18 cellular contexts compared by ENCODE assay signal in the genomic region with DNA sequence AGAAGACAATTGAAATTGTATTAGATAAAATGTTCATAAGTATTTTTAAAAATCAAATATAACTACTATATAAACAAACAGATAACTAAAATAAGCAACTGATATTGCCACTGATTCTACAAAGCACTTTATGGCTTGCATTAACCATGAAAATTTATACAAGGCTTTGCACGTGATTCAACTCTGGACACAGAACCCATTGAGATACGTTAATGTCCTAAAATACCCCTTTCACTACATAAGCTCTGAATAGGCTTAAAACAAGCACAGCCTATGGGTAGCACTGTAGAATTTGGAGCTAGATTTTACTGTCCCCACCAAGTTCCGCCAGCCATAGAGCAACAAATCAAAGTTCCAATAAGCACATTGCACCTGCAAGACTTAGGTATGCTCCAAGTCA. TPM values are rescaled to one million over a fixed set of nuclear protein-coding genes. Genes with fewer than 3 reads are reported as not detected.
A peak's percentile ranks its signal among the peaks of the same experiment; 100 is the strongest.
DNase-seq lines count a peak whose midpoint lies in the region; ATAC-seq, FAIRE-seq and TF ChIP-seq lines count a peak whose summit lies in the region.
"Had no signal": no experiment of that assay in that cellular context is flagged by ENCODE, and none has a peak within 500 bp of the region (broad histone marks: within the 10 kb centered on the region; RNA-seq: fewer than 3 reads in every experiment).

No MANE protein-coding gene starts in this region.

- no peak for FAIRE-seq in D721Med (lab: Jason Lieb, UNC)
- FAIRE-seq: endothelial cell of umbilical vein, frontal cortex had no signal

- TF ChIP-seq CTCF in liver (IDR thresholded peaks at IDR 0.05; ENCODE audit: low read depth, low read length, missing input control) (no peak), right lobe of liver (IDR thresholded peaks at IDR 0.05) (no peak), thyroid gland (IDR thresholded peaks at IDR 0.05) (no peak), D721Med (IDR thresholded peaks at IDR 0.05; ENCODE audit: insufficient read depth, missing control alignments) (no peak)

- H3K4me1 ChIP-seq in liver (ENCODE audit: control insufficient read depth in 4 of 4, insufficient read depth in 4 of 4, low read length in 3 of 4): peaks cover 10 to 63% (median 40%) of the 10 kb centered on the region in 4 donors
- H3K4me1 ChIP-seq in right lobe of liver: peaks cover 0 to 51% (median 23%) of the 10 kb centered on the region in 4 donors
- peaks cover 31 to 50% of the 10 kb centered on the region in 2 donors for H3K4me1 ChIP-seq in thyroid gland

- POLR2A ChIA-PET in activated CD4-positive, alpha-beta memory T cell treated with anti-CD3 and anti-CD28 coated beads for 36 hours (lab: Charles Lee): interaction anchor here (0.6 to 5.1 kb wide), 2 partner anchors 14 to 17 kb away, joined by 3 to 26 read pairs; no protein-coding TSS in a partner anchor

- ATAC-seq in right lobe of liver: no peak
- no peak for ATAC-seq in memory B cell (ENCODE audit: low read depth)
- no peak for ATAC-seq in HG03097 (IDR thresholded peaks at IDR 0.05; ENCODE audit: low FRiP score, unreplicated experiment)
- ATAC-seq: stimulated activated naive CD8-positive, alpha-beta T cell treated with anti-CD3 and anti-CD28 coated beads, Interleukin-15, amount 100 ng/mL, for 72 hours had no signal

- intact Hi-C loops in right lobe of liver (cut with DNase I) (no loop called here), thyroid gland (cut with DNase I) (no loop called here)
- intact Hi-C loops in activated CD4-positive, alpha-beta memory T cell treated with anti-CD3 and anti-CD28 coated beads for 36 hours (cut with micrococcal nuclease): no loop called here

- H3K27me3 Mint-ChIP-seq in activated CD4-positive, alpha-beta memory T cell treated with anti-CD3 and anti-CD28 coated beads for 36 hours: no peaks in the 10 kb centered on the region
- no peaks in the 10 kb centered on the region for H3K27me3 Mint-ChIP-seq in memory B cell
- H3K27me3 Mint-ChIP-seq: activated CD4-positive, alpha-beta T cell treated with anti-CD3 and anti-CD28 coated beads, Interleukin-2, amount 10 ng/mL, durations not matched to agents 24 days and 14 days; stimulated activated naive CD8-positive, alpha-beta T cell treated with anti-CD3 and anti-CD28 coated beads, Interleukin-15, amount 100 ng/mL, for 72 hours had no signal

- H3K27me3 ChIP-seq in liver (ENCODE audit: control insufficient read depth in 4 of 4, insufficient read depth in 4 of 4, low read length in 3 of 4): no peaks in the 10 kb centered on the region
- no peaks in the 10 kb centered on the region for H3K27me3 ChIP-seq in right lobe of liver
- H3K27me3 ChIP-seq in thyroid gland: no peaks in the 10 kb centered on the region

- no peak for TF ChIP-seq RAD21 in liver (IDR thresholded peaks at IDR 0.05)

- no peak overlapping the region for H3K4me3 ChIP-seq in liver (ENCODE audit: low read depth in 1 of 3, low read length in 3 of 3)
- H3K4me3 ChIP-seq in right lobe of liver: no peak overlapping the region
- H3K4me3 ChIP-seq in thyroid gland (replicated peaks in 1 of 3): no peak overlapping the region

- H3K36me3 ChIP-seq in liver (ENCODE audit: control insufficient read depth in 4 of 4, insufficient read depth in 3 of 4, low read depth in 1 of 4, low read length in 3 of 4): no peaks in the 10 kb centered on the region
- H3K36me3 ChIP-seq in right lobe of liver: no peaks in the 10 kb centered on the region
- no peaks in the 10 kb centered on the region for H3K36me3 ChIP-seq in thyroid gland

- peaks cover 53% of the 10 kb centered on the region for H3K4me1 Mint-ChIP-seq in activated CD4-positive, alpha-beta memory T cell treated with anti-CD3 and anti-CD28 coated beads for 36 hours (ENCODE audit: low read depth)
- H3K4me1 Mint-ChIP-seq in memory B cell: peaks cover 47% of the 10 kb centered on the region

- DNase-seq in right lobe of liver (no peak), memory B cell (ENCODE audit: low spot score in 2 of 2) (no peak), thyroid gland (no peak), D721Med (ENCODE audit: insufficient read length, low spot score) (no peak)
- no peak for DNase-seq in activated CD4-positive, alpha-beta memory T cell treated with anti-CD3 and anti-CD28 coated beads for 36 hours
- no peak for DNase-seq in activated CD4-positive, alpha-beta T cell treated with anti-CD3 and anti-CD28 coated beads, Interleukin-2, amount 50 U/mL, for 48 hours
- DNase-seq: activated CD4-positive, alpha-beta T cell treated with anti-CD3 and anti-CD28 coated beads, Interleukin-2, amount 10 ng/mL, durations not matched to agents 24 days and 14 days; anterior cingulate cortex; DMS153; NCI-H146; NCI-H226; SHP77 treated with DMSO at 0.1 percent for 48 hours; stimulated activated naive CD8-positive, alpha-beta T cell treated with anti-CD3 and anti-CD28 coated beads, Interleukin-15, amount 100 ng/mL, for 72 hours had no signal

- WGBS in liver: 26% methylated on average over 3 of the region's 3 CpGs
- 16% methylated on average over 3 of the region's 3 CpGs for WGBS in right lobe of liver (ENCODE audit: insufficient coverage, low coverage, low lambda C conversion rate, missing lambda C conversion rate)
- WGBS in thyroid gland, 2 donors: 79 to 84% methylated on average over 3 of the region's 3 CpGs

- no peaks in the 10 kb centered on the region for H3K9me3 Mint-ChIP-seq in activated CD4-positive, alpha-beta memory T cell treated with anti-CD3 and anti-CD28 coated beads for 36 hours
- H3K9me3 Mint-ChIP-seq in memory B cell: no peaks in the 10 kb centered on the region
- H3K9me3 Mint-ChIP-seq: activated CD4-positive, alpha-beta T cell treated with anti-CD3 and anti-CD28 coated beads, Interleukin-2, amount 10 ng/mL, durations not matched to agents 24 days and 14 days; activated T-helper 2 cell treated with anti-CD3 and anti-CD28 coated beads, Interferon-gamma antibody, Interleukin-2, Interleukin-4, amounts not matched to agents 10 μg/mL and 5 μg/mL and 100 μg/mL, durations not matched to agents 14 hours and 24 hours and 36 hours; stimulated activated naive CD8-positive, alpha-beta T cell treated with anti-CD3 and anti-CD28 coated beads, Interleukin-15, amount 100 ng/mL, for 72 hours had no signal

- no peak overlapping the region for H3K9ac ChIP-seq in liver (ENCODE audit: low read depth in 1 of 2, low read length in 2 of 2)

- H3K4me3 Mint-ChIP-seq in activated CD4-positive, alpha-beta memory T cell treated with anti-CD3 and anti-CD28 coated beads for 36 hours: no peak overlapping the region
- no peak overlapping the region for H3K4me3 Mint-ChIP-seq in memory B cell

- CTCF ChIA-PET in activated CD4-positive, alpha-beta memory T cell treated with anti-CD3 and anti-CD28 coated beads for 36 hours (lab: Charles Lee): interaction anchor here (1.0 to 4.0 kb wide), 5 partner anchors 11 to 325 kb away, joined by 3 to 27 read pairs (median 11); no protein-coding TSS in a partner anchor

- H3K27ac Mint-ChIP-seq in activated CD4-positive, alpha-beta memory T cell treated with anti-CD3 and anti-CD28 coated beads for 36 hours: peak overlapping the region; percentile 18
- H3K27ac Mint-ChIP-seq in memory B cell: peak overlapping the region; percentile 88
- H3K27ac Mint-ChIP-seq: activated CD4-positive, alpha-beta T cell treated with anti-CD3 and anti-CD28 coated beads, Interleukin-2, amount 10 ng/mL, durations not matched to agents 24 days and 14 days; activated T-helper 2 cell treated with anti-CD3 and anti-CD28 coated beads, Interferon-gamma antibody, Interleukin-2, Interleukin-4, amounts not matched to agents 10 μg/mL and 5 μg/mL and 100 μg/mL, durations not matched to agents 14 hours and 24 hours and 36 hours; stimulated activated naive CD8-positive, alpha-beta T cell treated with anti-CD3 and anti-CD28 coated beads, Interleukin-15, amount 100 ng/mL, for 72 hours had no signal

- H3K36me3 Mint-ChIP-seq in activated CD4-positive, alpha-beta memory T cell treated with anti-CD3 and anti-CD28 coated beads for 36 hours: peaks cover 3% of the 10 kb centered on the region
- H3K36me3 Mint-ChIP-seq in memory B cell: peaks cover 4% of the 10 kb centered on the region

- no peak for TF ChIP-seq POLR2A in right lobe of liver (IDR thresholded peaks at IDR 0.05)
- no peak for TF ChIP-seq POLR2A in thyroid gland (IDR thresholded peaks at IDR 0.05)

- H3K9me3 ChIP-seq in liver (ENCODE audit: control insufficient read depth in 4 of 4, low read length in 3 of 4) (no peaks in the 10 kb centered on the region), right lobe of liver (no peaks in the 10 kb centered on the region), thyroid gland (no peaks in the 10 kb centered on the region)

- no peak overlapping the region for H3K27ac ChIP-seq in liver (ENCODE audit: low read depth in 1 of 2, low read length in 2 of 2)
- no peak overlapping the region for H3K27ac ChIP-seq in right lobe of liver
- H3K27ac ChIP-seq in thyroid gland: no peak overlapping the region

TF ChIP-seq in liver, 16 proteins besides CTCF, POLR2A, EP300 and RAD21:
- peak; percentile 20 to 26 for TF ChIP-seq HNF4A (conservative IDR thresholded peaks at IDR 0.05)
- no peak for TF ChIP-seq EGR1 (IDR thresholded peaks at IDR 0.05; ENCODE audit: low read depth in 2 of 2)
- TF ChIP-seq FOXA1 (IDR thresholded peaks at IDR 0.05): no peak
- no peak for TF ChIP-seq JUND (IDR thresholded peaks at IDR 0.05)
TF ChIP-seq in liver: peak in this region for 1.

RNA-seq across cellular contexts. Expression of a gene that starts 4.5 kb away (rescaled TPM):
- total RNA-seq in liver: 10 to 100 TPM; 13.1 to 23.1 TPM
- 10 to 100 TPM in 1 of 2 donors, 1 to 10 TPM in 1; 5.3 to 21.9 TPM for polyA plus RNA-seq in liver
- 10 to 100 TPM; 16.9 to 36.8 (median 24.3) TPM for total RNA-seq in right lobe of liver
- total RNA-seq in activated CD4-positive, alpha-beta memory T cell treated with anti-CD3 and anti-CD28 coated beads for 36 hours: 1 to 10 TPM; 5.7 to 7.2 TPM
- total RNA-seq in thyroid gland: 10 to 100 TPM; 60.0 to 64.9 (median 62.1) TPM

RNA-seq across cellular contexts. Expression of a gene that starts 57.2 kb away (rescaled TPM):
- 10 to 100 TPM; 52.5 to 84.7 TPM for total RNA-seq in liver
- polyA plus RNA-seq in liver: 100 to 1,000 TPM; 112 to 149 TPM
- 100 to 1,000 TPM in 5 of 6 experiments, 10 to 100 TPM in 1; 88.5 to 131 (median 102) TPM for total RNA-seq in right lobe of liver
- total RNA-seq in activated CD4-positive, alpha-beta memory T cell treated with anti-CD3 and anti-CD28 coated beads for 36 hours: 100 to 1,000 TPM; 280 to 295 TPM
- 100 to 1,000 TPM in 2 of 4 donors, 10 to 100 TPM in 2; 77.5 to 129 (median 103) TPM for total RNA-seq in thyroid gland
